Comparison of ENCODE assay signal across 8 cellular contexts in the genomic region with DNA sequence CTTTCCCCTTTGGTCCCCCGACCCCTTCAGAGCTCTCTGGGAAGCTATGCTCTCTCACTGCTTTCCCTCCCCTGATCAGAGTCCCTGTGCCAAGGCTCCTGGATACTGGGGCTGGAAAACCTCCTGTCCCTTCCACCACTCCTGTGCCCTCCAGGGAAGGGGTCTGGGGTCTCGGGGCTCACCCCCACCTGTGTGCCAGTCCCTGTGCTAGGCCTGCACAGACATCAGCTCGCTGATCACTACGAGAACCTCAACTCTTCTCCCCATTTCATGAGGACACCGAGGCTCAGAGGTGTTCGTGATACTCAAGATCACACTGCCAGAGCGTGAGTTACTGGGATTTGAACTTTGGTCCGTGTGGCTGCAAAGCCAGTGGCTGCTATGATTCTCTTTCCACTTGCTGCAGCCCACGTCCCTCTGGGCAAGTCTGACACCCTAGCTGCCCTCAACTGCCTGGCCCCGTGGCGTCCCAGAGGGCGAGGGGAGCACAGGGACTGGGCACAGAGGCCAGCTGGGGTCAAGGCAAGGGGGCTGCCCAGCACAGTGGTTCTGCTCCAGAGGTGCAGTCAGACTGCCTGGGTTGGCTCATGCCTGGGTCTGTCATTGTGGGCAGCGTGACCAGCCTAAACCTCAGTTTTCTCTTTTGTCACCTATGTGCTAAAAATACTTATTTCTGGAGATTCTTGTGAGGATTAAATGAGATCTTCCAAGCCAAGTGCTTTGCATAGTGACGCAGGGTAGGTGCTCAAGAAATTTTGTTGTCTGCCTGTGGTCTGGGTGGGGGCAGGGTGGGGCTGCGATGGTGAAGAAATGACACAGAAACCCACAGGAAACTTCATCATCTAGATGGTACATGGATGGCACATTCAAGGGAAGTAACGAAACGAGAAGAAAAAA. TPM values are rescaled to one million over a fixed set of nuclear protein-coding genes. Genes with fewer than 3 reads are reported as not detected.
DNase-seq lines count a peak whose midpoint lies in the region; ATAC-seq and TF ChIP-seq lines count a peak whose summit lies in the region.

No MANE protein-coding gene starts in this region.

- H3K9me2 ChIP-seq in Loucy (replicated peaks; ENCODE audit: low read depth, low read length), result no peaks in the 10 kb centered on the region

- 77 to 80% methylated on average over 17 of the region's 17 CpGs for WGBS in heart right ventricle, 2 donors

- no peaks in the 10 kb centered on the region for H4K20me1 ChIP-seq in Loucy (ENCODE audit: insufficient read depth, low read length, poor library complexity, severe bottlenecking)

- H3K79me2 ChIP-seq in Loucy (ENCODE audit: insufficient read depth, low read length), result no peaks in the 10 kb centered on the region

- H3K4me3 ChIP-seq in Loucy (ENCODE audit: low read length, poor library complexity, severe bottlenecking) (no peak overlapping the region), heart right ventricle (no peak overlapping the region)

- H3K27ac ChIP-seq in heart right ventricle (peak overlapping the region; percentile 36 to 88 (median 84)), caudate nucleus (ENCODE audit: low read depth, low read length) (no peak overlapping the region)

- no peak overlapping the region for H3K9ac ChIP-seq in Loucy (ENCODE audit: low read depth, low read length, poor library complexity, severe bottlenecking)

- peak overlapping the region; percentile 47 for H3K4me2 ChIP-seq in Loucy (ENCODE audit: low read depth, low read length, poor library complexity, severe bottlenecking)

- H3K9me3 ChIP-seq in Loucy (ENCODE audit: insufficient read depth, low read depth, low read length), result no peaks in the 10 kb centered on the region
- no peaks in the 10 kb centered on the region for H3K9me3 ChIP-seq in heart right ventricle

- H3K36me3 ChIP-seq in Loucy (ENCODE audit: insufficient read depth, low read length) (no peaks in the 10 kb centered on the region), heart right ventricle (no peaks in the 10 kb centered on the region)

- ATAC-seq in heart right ventricle (peak in 5 of 8 donors; percentile 2 to 32 (median 24)), HG03045 (IDR thresholded peaks at IDR 0.05; ENCODE audit: unreplicated experiment) (no peak)

- H3K27me3 ChIP-seq in Loucy (ENCODE audit: insufficient read depth, low read length, poor library complexity, severe bottlenecking) (no peaks in the 10 kb centered on the region), heart right ventricle (no peaks in the 10 kb centered on the region)

- DNase-seq in activated CD8-positive, alpha-beta memory T cell treated with anti-CD3 and anti-CD28 coated beads, Interleukin-2, amount 50 U/mL, for 1 hour (ENCODE audit: extremely low read depth), result peak; percentile 71
- DNase-seq in heart right ventricle (no peak), NCI-H1436 (lab: John Stamatoyannopoulos, UW) (no peak), caudate nucleus (lab: John Stamatoyannopoulos, UW) (no peak), kidney tubule cell (ENCODE audit: low spot score) (no peak)
- DNase-seq in stimulated activated CD8-positive, alpha-beta memory T cell treated with anti-CD3 and anti-CD28 coated beads, Interleukin-12 subunit alpha, Interleukin-12 subunit beta, amount 100 ng/mL, for 1 hour (ENCODE audit: low read depth), result peak; percentile 54

- H3F3A ChIP-seq in Loucy (ENCODE audit: low read depth), result no peaks in the 10 kb centered on the region

- H3K4me1 ChIP-seq in Loucy (ENCODE audit: insufficient read depth, low read length, poor library complexity, severe bottlenecking) (peaks cover 6% of the 10 kb centered on the region), heart right ventricle (peaks cover 1 to 46% (median 13%) of the 10 kb centered on the region in 9 donors)

- intact Hi-C loops in heart right ventricle (cut with DNase I), result loop anchor here in 1 of 10 donors (2.0 kb wide), 1 partner anchor 43 kb away; the partner anchor contains the start of gene TOB1

- H2AFZ ChIP-seq in Loucy (ENCODE audit: low read length), result no peak overlapping the region

- TF ChIP-seq CTCF in Loucy (conservative IDR thresholded peaks at IDR 0.05; ENCODE audit: low read length) (no peak), heart right ventricle (IDR thresholded peaks at IDR 0.05) (no peak)

RNA-seq across cellular contexts. Expression of gene TOB1, which starts 43.9 kb away (rescaled TPM):
- total RNA-seq in heart right ventricle, result 100 to 1,000 TPM in 6 of 10 donors, 10 to 100 TPM in 4; 54.7 to 134 (median 106) TPM
- 10 to 100 TPM; 15.6 to 31.7 TPM for polyA plus RNA-seq in heart right ventricle

Comparison
In these comparisons a context has a peak if more than half of its experiments do, and no peak if none do; other contexts are left out.
1. DNase-seq: peak in activated CD8-positive, alpha-beta memory T cell treated with anti-CD3 and anti-CD28 coated beads, Interleukin-2, amount 50 U/mL, for 1 hour (single experiment) and stimulated activated CD8-positive, alpha-beta memory T cell treated with anti-CD3 and anti-CD28 coated beads, Interleukin-12 subunit alpha, Interleukin-12 subunit beta, amount 100 ng/mL, for 1 hour (single experiment); none in heart right ventricle (0 of 2), NCI-H1436 (single experiment), caudate nucleus (0 of 61) and kidney tubule cell (single experiment).